8 cellular contexts compared by ENCODE assay signal in genomic region chr17:19462636-19463035, GRCh38. TPM values are rescaled to one million over a fixed set of nuclear protein-coding genes. Genes with fewer than 3 reads are reported as not detected.
DNase-seq lines count a peak whose midpoint lies in the region; ATAC-seq, FAIRE-seq and TF ChIP-seq lines count a peak whose summit lies in the region.
"Not testable (repeated sequence)": the region's sequence is repeated elsewhere in the genome, so short reads cannot be mapped to it uniquely, and the experiment has no call there.
"Had no signal": no experiment of that assay in that cellular context is flagged by ENCODE, and none has a peak within 500 bp of the region (broad histone marks: within the 10 kb centered on the region; RNA-seq: fewer than 3 reads in every experiment).

No MANE protein-coding gene starts in this region.

- not testable (repeated sequence) for H3K27me3 Mint-ChIP-seq in activated CD8-positive, alpha-beta T cell treated with anti-CD3 and anti-CD28 coated beads, Interleukin-2, amount 10 ng/mL, durations not matched to agents 7 days and 5 days (ENCODE audit: low read depth); natural killer cell (ENCODE audit: low read depth in 2 of 2)
- H3K27me3 Mint-ChIP-seq in brain = peaks cover 10% of the 10 kb centered on the region

- peaks cover 0 to 26% (median 20%) of the 10 kb centered on the region in 4 donors for H3K4me1 ChIP-seq in Peyer's patch
- not testable (repeated sequence) for H3K4me1 ChIP-seq in left ventricle myocardium inferior
- peaks cover 46% of the 10 kb centered on the region for H3K4me1 ChIP-seq in suprapubic skin

- not testable (repeated sequence) for DNase-seq in GM12891 (ENCODE audit: insufficient read length, low spot score); Peyer's patch; activated CD8-positive, alpha-beta T cell treated with anti-CD3 and anti-CD28 coated beads, Interleukin-2, amount 10 ng/mL, durations not matched to agents 7 days and 5 days; left ventricle myocardium inferior; natural killer cell
- peak in 1 of 2 donors; percentile 13 for DNase-seq in suprapubic skin (ENCODE audit: low spot score in 2 of 2)

- TF ChIP-seq CTCF in Peyer's patch (IDR thresholded peaks at IDR 0.05); brain (conservative IDR thresholded peaks at IDR 0.05); left ventricle myocardium inferior (IDR thresholded peaks at IDR 0.05; ENCODE audit: borderline replicate concordance); natural killer cell (IDR thresholded peaks at IDR 0.05); suprapubic skin (IDR thresholded peaks at IDR 0.05): not testable (repeated sequence)

- H3K27me3 ChIP-seq in Peyer's patch, suprapubic skin: not testable (repeated sequence)
- peaks cover 16% of the 10 kb centered on the region for H3K27me3 ChIP-seq in left ventricle myocardium inferior (ENCODE audit: low read depth)

- intact Hi-C loops in left ventricle myocardium inferior (cut with micrococcal nuclease); natural killer cell (cut with micrococcal nuclease): not testable (repeated sequence)

- 93% methylated on average over 6 of the region's 6 CpGs for WGBS in suprapubic skin

- H3K27ac Mint-ChIP-seq in activated CD8-positive, alpha-beta T cell treated with anti-CD3 and anti-CD28 coated beads, Interleukin-2, amount 10 ng/mL, durations not matched to agents 7 days and 5 days = peak overlapping the region; percentile 86
- peak overlapping the region in 4 of 5 experiments; percentile 55 to 76 (median 72) for H3K27ac Mint-ChIP-seq in brain
- peak overlapping the region; percentile 74 for H3K27ac Mint-ChIP-seq in natural killer cell

- H3K36me3 ChIP-seq in Peyer's patch, left ventricle myocardium inferior, suprapubic skin: not testable (repeated sequence)

- not testable (repeated sequence) for TF ChIP-seq EP300 in suprapubic skin (IDR thresholded peaks at IDR 0.05)

- CTCF ChIA-PET in activated CD8-positive, alpha-beta T cell treated with anti-CD3 and anti-CD28 coated beads, Interleukin-2, amount 10 ng/mL, durations not matched to agents 7 days and 5 days (lab: Charles Lee) = interaction anchor here (1.5 to 1.9 kb wide), 2 partner anchors 15 to 100 kb away, joined by 10 to 13 read pairs; partner anchors contain the start of gene B9D1

- not testable (repeated sequence) for H3K4me3 ChIP-seq in Peyer's patch, left ventricle myocardium inferior, suprapubic skin

- ATAC-seq in activated CD8-positive, alpha-beta T cell treated with anti-CD3 and anti-CD28 coated beads, Interleukin-2, amount 10 ng/mL, durations not matched to agents 7 days and 5 days; natural killer cell: not testable (repeated sequence)

- not testable (repeated sequence) for TF ChIP-seq POLR2A in GM12891 (IDR thresholded peaks at IDR 0.05; ENCODE audit: low read depth, low read length); Peyer's patch (IDR thresholded peaks at IDR 0.05); suprapubic skin (IDR thresholded peaks at IDR 0.05)

- peak overlapping the region; percentile 45 to 74 (median 56) for H3K27ac ChIP-seq in Peyer's patch
- H3K27ac ChIP-seq in left ventricle myocardium inferior (replicated peaks) = peak overlapping the region; percentile 11
- peak overlapping the region; percentile 19 for H3K27ac ChIP-seq in suprapubic skin

- not testable (repeated sequence) for H3K9me3 Mint-ChIP-seq in activated CD8-positive, alpha-beta T cell treated with anti-CD3 and anti-CD28 coated beads, Interleukin-2, amount 10 ng/mL, durations not matched to agents 7 days and 5 days (ENCODE audit: insufficient read depth); brain; natural killer cell

- POLR2A ChIA-PET in activated CD8-positive, alpha-beta T cell treated with anti-CD3 and anti-CD28 coated beads, Interleukin-2, amount 10 ng/mL, durations not matched to agents 7 days and 5 days (lab: Charles Lee) = not testable (repeated sequence)

- H3K9me3 ChIP-seq in Peyer's patch; left ventricle myocardium inferior (replicated peaks); suprapubic skin: not testable (repeated sequence)

- H3K4me3 Mint-ChIP-seq in activated CD8-positive, alpha-beta T cell treated with anti-CD3 and anti-CD28 coated beads, Interleukin-2, amount 10 ng/mL, durations not matched to agents 7 days and 5 days; brain: not testable (repeated sequence)
- H3K4me3 Mint-ChIP-seq in natural killer cell = peak overlapping the region; percentile 68

- H3K36me3 Mint-ChIP-seq in activated CD8-positive, alpha-beta T cell treated with anti-CD3 and anti-CD28 coated beads, Interleukin-2, amount 10 ng/mL, durations not matched to agents 7 days and 5 days (ENCODE audit: low read depth); brain; natural killer cell: not testable (repeated sequence)

- peaks cover 30% of the 10 kb centered on the region for H3K4me1 Mint-ChIP-seq in activated CD8-positive, alpha-beta T cell treated with anti-CD3 and anti-CD28 coated beads, Interleukin-2, amount 10 ng/mL, durations not matched to agents 7 days and 5 days (ENCODE audit: low read depth)
- H3K4me1 Mint-ChIP-seq in brain (peaks cover 74% of the 10 kb centered on the region), natural killer cell (peaks cover 19 to 30% of the 10 kb centered on the region in 2 donors)

- FAIRE-seq in GM12891 (lab: Jason Lieb, UNC) = not testable (repeated sequence)

TF ChIP-seq in GM12891, 5 proteins besides CTCF, POLR2A, EP300 and RAD21:
- peak; percentile 18; the same call in 1 of the 2 replicates for TF ChIP-seq SPI1 (IDR thresholded peaks at IDR 0.05; ENCODE audit: low read depth, low read length)

RNA-seq across cellular contexts. Expression of gene RNF112, which starts 51.6 kb away (rescaled TPM):
- not detected for polyA plus RNA-seq in GM12891 (2012; ENCODE audit: low read depth, missing spikeins)
- total RNA-seq in Peyer's patch = 10 to 100 TPM in 1 of 4 donors, 1 to 10 TPM in 3; 1.2 to 47.0 (median 2.0) TPM
- total RNA-seq in activated CD8-positive, alpha-beta T cell treated with anti-CD3 and anti-CD28 coated beads, Interleukin-2, amount 10 ng/mL, durations not matched to agents 7 days and 5 days = under 1 TPM in 1 of 2 experiments, not detected in 1; 0.34 TPM
- polyA plus RNA-seq in brain (ENCODE audit: insufficient read depth, low read depth, low replicate concordance) = 14.3 TPM
- total RNA-seq in left ventricle myocardium inferior = 1.6 TPM
- 1 to 10 TPM; 1.0 to 5.1 (median 5.0) TPM for total RNA-seq in natural killer cell
- total RNA-seq in suprapubic skin = 1 to 10 TPM in 3 of 4 donors, under 1 TPM in 1; 0.62 to 3.9 (median 1.5) TPM
- total RNA-seq: LHCN-M2 had no signal
